Comparison of ENCODE assay signal across 8 cellular contexts in genomic region chr2:145006957-145007672, GRCh38.
DNase-seq lines count a peak whose midpoint lies in the region; ATAC-seq and TF ChIP-seq lines count a peak whose summit lies in the region.

No MANE protein-coding gene starts in this region.

- DNase-seq in EH (ENCODE audit: low read depth): peak; percentile 100
- peak; percentile 99 for DNase-seq in foreskin fibroblast
- peak; percentile 69 for DNase-seq in sciatic nerve (ENCODE audit: low spot score)
- no peak for DNase-seq in activated CD8-positive, alpha-beta memory T cell treated with anti-CD3 and anti-CD28 coated beads for 24 hours
- no peak for DNase-seq in DMS153 (lab: John Stamatoyannopoulos, UW)
- no peak for DNase-seq in posterior cingulate gyrus

- TF ChIP-seq CTCF in foreskin fibroblast (IDR thresholded peaks at IDR 0.05; ENCODE audit: low read depth, low read length): no peak

- intact Hi-C loops in sciatic nerve (cut with DNase I): no loop called here
- intact Hi-C loops in posterior cingulate gyrus (cut with DNase I): no loop called here

- ATAC-seq in SK-N-SH treated with all-trans-retinoic acid at 6 μM for 48 hours: peak; percentile 92
- ATAC-seq in sciatic nerve: peak; percentile 84
- no peak for ATAC-seq in HG02763 (IDR thresholded peaks at IDR 0.05; ENCODE audit: unreplicated experiment)

- H3K4me3 ChIP-seq in foreskin fibroblast (ENCODE audit: low read depth in 1 of 2, low read length in 2 of 2): peak overlapping the region; percentile 21 to 25

TF ChIP-seq in SK-N-SH treated with all-trans-retinoic acid at 6 μM for 48 hours, 23 proteins besides CTCF, POLR2A, EP300 and RAD21:
- TF ChIP-seq CSDC2 (CRISPR knock-in tag; IDR thresholded peaks at IDR 0.05) (no peak), ZFP3 (CRISPR knock-in tag; IDR thresholded peaks at IDR 0.05) (0 out of 2 replicates have a peak, but pooled peaks have one; percentile 21), RARB (CRISPR knock-in tag; IDR thresholded peaks at IDR 0.05) (no peak), ISL1 (CRISPR knock-in tag; IDR thresholded peaks at IDR 0.05) (peak; percentile 12), ZNF8 (CRISPR knock-in tag; IDR thresholded peaks at IDR 0.05) (no peak)
- TF ChIP-seq, protein P1, sequence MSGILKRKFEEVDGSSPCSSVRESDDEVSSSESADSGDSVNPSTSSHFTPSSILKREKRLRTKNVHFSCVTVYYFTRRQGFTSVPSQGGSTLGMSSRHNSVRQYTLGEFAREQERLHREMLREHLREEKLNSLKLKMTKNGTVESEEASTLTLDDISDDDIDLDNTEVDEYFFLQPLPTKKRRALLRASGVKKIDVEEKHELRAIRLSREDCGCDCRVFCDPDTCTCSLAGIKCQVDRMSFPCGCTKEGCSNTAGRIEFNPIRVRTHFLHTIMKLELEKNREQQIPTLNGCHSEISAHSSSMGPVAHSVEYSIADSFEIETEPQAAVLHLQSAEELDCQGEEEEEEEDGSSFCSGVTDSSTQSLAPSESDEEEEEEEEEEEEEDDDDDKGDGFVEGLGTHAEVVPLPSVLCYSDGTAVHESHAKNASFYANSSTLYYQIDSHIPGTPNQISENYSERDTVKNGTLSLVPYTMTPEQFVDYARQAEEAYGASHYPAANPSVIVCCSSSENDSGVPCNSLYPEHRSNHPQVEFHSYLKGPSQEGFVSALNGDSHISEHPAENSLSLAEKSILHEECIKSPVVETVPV (CRISPR knock-in tag; IDR thresholded peaks at IDR 0.05): no peak
- TF ChIP-seq, protein P2, sequence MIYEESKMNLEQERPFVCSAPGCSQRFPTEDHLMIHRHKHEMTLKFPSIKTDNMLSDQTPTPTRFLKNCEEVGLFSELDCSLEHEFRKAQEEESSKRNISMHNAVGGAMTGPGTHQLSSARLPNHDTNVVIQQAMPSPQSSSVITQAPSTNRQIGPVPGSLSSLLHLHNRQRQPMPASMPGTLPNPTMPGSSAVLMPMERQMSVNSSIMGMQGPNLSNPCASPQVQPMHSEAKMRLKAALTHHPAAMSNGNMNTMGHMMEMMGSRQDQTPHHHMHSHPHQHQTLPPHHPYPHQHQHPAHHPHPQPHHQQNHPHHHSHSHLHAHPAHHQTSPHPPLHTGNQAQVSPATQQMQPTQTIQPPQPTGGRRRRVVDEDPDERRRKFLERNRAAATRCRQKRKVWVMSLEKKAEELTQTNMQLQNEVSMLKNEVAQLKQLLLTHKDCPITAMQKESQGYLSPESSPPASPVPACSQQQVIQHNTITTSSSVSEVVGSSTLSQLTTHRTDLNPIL (CRISPR knock-in tag; IDR thresholded peaks at IDR 0.05; ENCODE audit: low read depth): 0 out of 2 replicates have a peak, but pooled peaks have one; percentile 12

Comparison
In these comparisons a context has a peak if more than half of its experiments do, and no peak if none do; other contexts are left out.
1. DNase-seq: peak in EH (single experiment), foreskin fibroblast (2 of 2) and sciatic nerve (single experiment); none in activated CD8-positive, alpha-beta memory T cell treated with anti-CD3 and anti-CD28 coated beads for 24 hours (single experiment), DMS153 (single experiment) and posterior cingulate gyrus (0 of 10).